Comparison of ENCODE assay signal across 14 cellular contexts in the genomic region with DNA sequence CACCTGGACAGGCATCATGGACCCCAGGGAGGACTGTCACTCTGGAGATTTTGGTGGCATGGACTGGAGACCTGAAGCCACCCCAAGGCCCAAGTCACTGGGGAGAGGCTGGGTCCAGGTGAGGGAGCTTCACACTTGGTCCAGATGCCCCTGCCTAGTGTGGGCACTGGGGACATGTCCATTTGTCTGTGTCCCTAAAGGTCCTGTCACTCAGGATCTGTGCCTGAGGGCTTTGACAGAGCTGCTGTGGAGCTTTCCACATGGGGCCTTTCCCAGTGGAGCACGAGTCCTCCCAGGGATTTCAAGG. TPM values are rescaled to one million over a fixed set of nuclear protein-coding genes. Genes with fewer than 3 reads are reported as not detected.
DNase-seq lines count a peak whose midpoint lies in the region; ATAC-seq, FAIRE-seq and TF ChIP-seq lines count a peak whose summit lies in the region.
"Had no signal": no experiment of that assay in that cellular context is flagged by ENCODE, and none has a peak within 500 bp of the region (broad histone marks: within the 10 kb centered on the region; RNA-seq: fewer than 3 reads in every experiment).

No MANE protein-coding gene starts in this region.

- TF ChIP-seq RAD21 in A549 (conservative IDR thresholded peaks at IDR 0.05 in 1 of 2, IDR thresholded peaks at IDR 0.05 in 1 of 2): no peak
- TF ChIP-seq RAD21 in K562 (CRISPR knock-in tag; conservative IDR thresholded peaks at IDR 0.05 in 1 of 2, IDR thresholded peaks at IDR 0.05 in 1 of 2): no peak

- peak; percentile 27 to 58; a peak in 4 of 6 replicates for ATAC-seq in A549
- ATAC-seq in K562: peak; percentile 31; the same call in 2 of the 3 replicates
- no peak for ATAC-seq in upper lobe of right lung
- no peak for ATAC-seq in GM18870 (IDR thresholded peaks at IDR 0.05; ENCODE audit: unreplicated experiment)

- H3K4me1 Mint-ChIP-seq in CD14-positive monocyte: no peaks in the 10 kb centered on the region

- TF ChIP-seq CTCF in A549 (IDR thresholded peaks at IDR 0.05) (no peak), CD14-positive monocyte (IDR thresholded peaks at IDR 0.05) (peak; percentile 31), OCI-LY3 (IDR thresholded peaks at IDR 0.05; ENCODE audit: low read depth, low read length) (no peak; the same call in 1 of the 2 replicates), K562 (IDR thresholded peaks at IDR 0.05 in 2 of 3, conservative IDR thresholded peaks at IDR 0.05 in 1 of 3; ENCODE audit: insufficient read depth in 2 of 3, low read depth in 1 of 3, low read length in 3 of 3) (no peak), upper lobe of right lung (IDR thresholded peaks at IDR 0.05) (no peak), BE2C (IDR thresholded peaks at IDR 0.05; ENCODE audit: low read depth, low read length) (no peak)

- POLR2A ChIA-PET in A549 (lab: Yijun Ruan, JAX) (no interaction called here), K562 (lab: Yijun Ruan, JAX) (interaction anchor here (0.6 kb wide), 1 partner anchor 9 kb away, joined by 3 read pairs; no protein-coding TSS in a partner anchor)

- H3K27ac Mint-ChIP-seq in CD14-positive monocyte: no peak overlapping the region

- H3K9me3 Mint-ChIP-seq in CD14-positive monocyte: peaks cover 0 to 7% (median 6%) of the 10 kb centered on the region in 7 donors

- WGBS in A549 (ENCODE audit: missing lambda C conversion rate): 93% methylated on average over 1 of the region's 1 CpG
- 7% methylated on average over 1 of the region's 1 CpG for WGBS in K562 (ENCODE audit: insufficient coverage, low coverage, missing lambda C conversion rate)

- CTCF ChIA-PET in A549 (lab: Yijun Ruan, JAX) (interaction anchor here (0.6 to 5.2 kb wide), 32 partner anchors 8 to 289 kb away, joined by 3 to 32 read pairs (median 6); no protein-coding TSS in a partner anchor), K562 (lab: Yijun Ruan, JAX; ENCODE audit: low intra/inter-chr PET ratio) (interaction anchor here (0.6 to 0.7 kb wide), 2 partner anchors 156 to 896 kb away, joined by 3 read pairs; no protein-coding TSS in a partner anchor)

- H3K4me2 ChIP-seq in A549: 0 out of 3 replicates have a peak overlapping the region, but pooled peaks have one; percentile 14
- H3K4me2 ChIP-seq in OCI-LY3 (ENCODE audit: low read length): peak overlapping the region; percentile 35; the same call in 1 of the 2 replicates
- H3K4me2 ChIP-seq in K562 (ENCODE audit: insufficient read depth, low read length): no peak overlapping the region
- H3K4me2 ChIP-seq: BLaER1 treated with 17β-estradiol and CSF1 and Interleukin-3, amounts not matched to agents 10 nM and 100 nM had no signal

- H3K4me3 ChIP-seq in A549 (no peak overlapping the region), OCI-LY3 (ENCODE audit: low read length) (no peak overlapping the region), K562 (no peak overlapping the region), upper lobe of right lung (no peak overlapping the region), BE2C (ENCODE audit: low read depth, low read length) (no peak overlapping the region)
- H3K4me3 ChIP-seq: BLaER1 treated with 17β-estradiol and CSF1 and Interleukin-3, amounts not matched to agents 10 nM and 100 nM; MG63; SJCRH30 had no signal

- H3K27ac ChIP-seq in A549 (no peak overlapping the region), OCI-LY3 (ENCODE audit: low read length) (no peak overlapping the region), K562 (ENCODE audit: extremely low read depth, low read depth, low read length) (no peak overlapping the region), upper lobe of right lung (no peak overlapping the region)
- H3K27ac ChIP-seq: BLaER1 treated with 17β-estradiol and CSF1 and Interleukin-3, amounts not matched to agents 10 nM and 100 nM; SJCRH30 had no signal

- H4K20me1 ChIP-seq in OCI-LY3 (ENCODE audit: insufficient read depth, low read length): no peaks in the 10 kb centered on the region
- H4K20me1 ChIP-seq in K562 (replicated peaks; ENCODE audit: control insufficient read depth, insufficient read depth, low read length): no peaks in the 10 kb centered on the region
- H4K20me1 ChIP-seq: BLaER1 treated with 17β-estradiol and CSF1 and Interleukin-3, amounts not matched to agents 10 nM and 100 nM had no signal

- no peaks in the 10 kb centered on the region for H3K36me3 ChIP-seq in OCI-LY3 (replicated peaks; ENCODE audit: low read depth, low read length)
- H3K36me3 ChIP-seq in K562 (ENCODE audit: control insufficient read depth, insufficient read depth, low read length): no peaks in the 10 kb centered on the region
- H3K36me3 ChIP-seq in upper lobe of right lung: no peaks in the 10 kb centered on the region
- no peaks in the 10 kb centered on the region for H3K36me3 ChIP-seq in BE2C
- H3K36me3 ChIP-seq: BLaER1 treated with 17β-estradiol and CSF1 and Interleukin-3, amounts not matched to agents 10 nM and 100 nM; MG63; SJCRH30 had no signal

- in situ Hi-C loops in K562 (cut with MboI) (no loop called here), G401 (cut with HindIII; ENCODE audit: low sequenced_read_pairs) (no loop called here)

- FAIRE-seq in A549 (lab: Jason Lieb, UNC): no peak
- no peak for FAIRE-seq in K562 (lab: Jason Lieb, UNC)

- BruUV-seq in K562 (replicated peaks; lab: Mats Ljungman, UMichigan): no TSS peak

- H3K27me3 ChIP-seq in OCI-LY3 (ENCODE audit: low read depth, low read length): peaks cover 41% of the 10 kb centered on the region
- H3K27me3 ChIP-seq in K562 (ENCODE audit: control insufficient read depth in 2 of 2, insufficient read depth in 2 of 2, low read length in 2 of 2): no peaks in the 10 kb centered on the region; a peak in 1 of 5 replicates
- H3K27me3 ChIP-seq in upper lobe of right lung: no peaks in the 10 kb centered on the region
- H3K27me3 ChIP-seq in BE2C: no peaks in the 10 kb centered on the region
- H3K27me3 ChIP-seq: BLaER1 treated with 17β-estradiol and CSF1 and Interleukin-3, amounts not matched to agents 10 nM and 100 nM; MG63 had no signal

- H2AFZ ChIP-seq in OCI-LY3 (ENCODE audit: low read depth, low read length): peak overlapping the region; percentile 78; the same call in 1 of the 2 replicates
- no peak overlapping the region for H2AFZ ChIP-seq in K562 (ENCODE audit: low read depth, low read length)

- H3K9me3 ChIP-seq in A549: no peaks in the 10 kb centered on the region; the same call in 2 of the 3 replicates
- no peaks in the 10 kb centered on the region for H3K9me3 ChIP-seq in OCI-LY3 (ENCODE audit: insufficient read depth, low read length)
- no peaks in the 10 kb centered on the region for H3K9me3 ChIP-seq in K562 (replicated peaks; ENCODE audit: control insufficient read depth, insufficient read depth, low read depth, low read length)
- H3K9me3 ChIP-seq in upper lobe of right lung: no peaks in the 10 kb centered on the region
- no peaks in the 10 kb centered on the region for H3K9me3 ChIP-seq in BE2C
- H3K9me3 ChIP-seq: SJCRH30 had no signal

- no peak for TF ChIP-seq EP300 in A549 (IDR thresholded peaks at IDR 0.05)
- TF ChIP-seq EP300 in K562 (IDR thresholded peaks at IDR 0.05; ENCODE audit: low read length): no peak

- DNase-seq in A549 (ENCODE audit: low read depth in 1 of 2, low spot score in 1 of 2) (no peak), CD14-positive monocyte (ENCODE audit: low spot score) (no peak), K562 (ENCODE audit: extremely low read depth in 1 of 4, low spot score in 3 of 4) (no peak), upper lobe of right lung (no peak), G401 (ENCODE audit: low spot score) (no peak), BE2C (no peak)
- DNase-seq: COR-L47, GOT3, NCI-H187 had no signal

- TF ChIP-seq POLR2A in A549 (IDR thresholded peaks at IDR 0.05; ENCODE audit: low read length) (no peak), K562 (conservative IDR thresholded peaks at IDR 0.05) (no peak)

- H3K4me1 ChIP-seq in A549 (no peaks in the 10 kb centered on the region), OCI-LY3 (ENCODE audit: low read length) (no peaks in the 10 kb centered on the region), K562 (replicated peaks in 1 of 2; ENCODE audit: control insufficient read depth in 2 of 2, insufficient read depth in 2 of 2, low read length in 2 of 2) (no peaks in the 10 kb centered on the region), upper lobe of right lung (no peaks in the 10 kb centered on the region), BE2C (no peaks in the 10 kb centered on the region)
- H3K4me1 ChIP-seq: BLaER1 treated with 17β-estradiol and CSF1 and Interleukin-3, amounts not matched to agents 10 nM and 100 nM; SJCRH30 had no signal

- no peaks in the 10 kb centered on the region for H3K36me3 Mint-ChIP-seq in CD14-positive monocyte

- H3K9me1 ChIP-seq in K562 (ENCODE audit: control insufficient read depth, insufficient read depth, low read length): no peaks in the 10 kb centered on the region

- H3K79me2 ChIP-seq in OCI-LY3 (ENCODE audit: low read length): no peaks in the 10 kb centered on the region
- no peaks in the 10 kb centered on the region for H3K79me2 ChIP-seq in K562 (ENCODE audit: control insufficient read depth, insufficient read depth, low read length)

- no peak overlapping the region for H3K4me3 Mint-ChIP-seq in CD14-positive monocyte

- H3K27me3 Mint-ChIP-seq in CD14-positive monocyte (ENCODE audit: low read depth in 3 of 3): peaks cover 0 to 7% (median 7%) of the 10 kb centered on the region in 3 donors

- H3K9ac ChIP-seq in OCI-LY3 (ENCODE audit: low read length) (no peak overlapping the region), K562 (ENCODE audit: insufficient read depth in 1 of 2, low read depth in 2 of 2, low read length in 2 of 2) (no peak overlapping the region)
- H3K9ac ChIP-seq: BLaER1 treated with 17β-estradiol and CSF1 and Interleukin-3, amounts not matched to agents 10 nM and 100 nM had no signal

- intact Hi-C loops in CD14-positive monocyte (cut with micrococcal nuclease): no loop called here
- intact Hi-C loops in K562 (cut with micrococcal nuclease): no loop called here
- intact Hi-C loops in upper lobe of right lung (cut with DNase I): no loop called here

RNA-seq across cellular contexts. Expression of a gene that starts 40.5 kb away (rescaled TPM):
- not detected in 2 replicates for polyA plus RNA-seq in A549 (2011; rRNA removed)
- not detected in 2 replicates for polyA plus RNA-seq in A549 (2012; cell fraction: cytosol; rRNA removed)
- polyA plus RNA-seq in A549 (2012; cell fraction: nucleus; rRNA removed): not detected in 2 replicates
- not detected in 3 replicates for polyA plus RNA-seq in A549 (2017; fragmentation: RNase III; extraction: RNeasy Plus Mini Kit Qiagen cat#74134 plus additional on column Dnase treatment)
- not detected in 2 replicates for polyA minus RNA-seq in A549 (2011; rRNA and poly(A)+ RNA removed)
- polyA plus RNA-seq in CD14-positive monocyte: not detected
- total RNA-seq in K562 (2011; cell fraction: chromatin; rRNA removed; ENCODE audit: low replicate concordance): not detected in 2 replicates
- total RNA-seq in K562 (2011; cell fraction: nucleolus; rRNA removed): not detected in 2 replicates
- not detected in 2 replicates for total RNA-seq in K562 (2011; cell fraction: nucleoplasm; rRNA removed)
- not detected in 2 replicates for total RNA-seq in K562 (2014; rRNA removed)
- not detected in 2 replicates for total RNA-seq in K562 (2014; rRNA removed; fragmentation: Illumina TruSeq; extraction: Trizol)
- not detected in 2 replicates for total RNA-seq in K562 (2015; rRNA removed; fragmentation: Illumina TruSeq; extraction: Trizol)
- not detected in 2 replicates for total RNA-seq in K562 (2021)
- polyA plus RNA-seq in K562 (2011; rRNA removed): not detected in 2 replicates
- polyA plus RNA-seq in K562 (2011; cell fraction: cytosol; rRNA removed): not detected in 2 replicates
- polyA plus RNA-seq in K562 (2011; cell fraction: nucleus; rRNA removed): not detected in 2 replicates
- not detected in 2 replicates for polyA plus RNA-seq in K562 (2012)
- not detected in 2 replicates for polyA plus RNA-seq in K562 (2014; fragmentation: Illumina TruSeq; extraction: Trizol)
- polyA plus RNA-seq in K562 (2014; fragmentation: Nextera tagmentation; extraction: Ambion mirVana): not detected
- polyA plus RNA-seq in K562 (2014; rRNA removed): not detected in 2 replicates
- not detected in 2 replicates for polyA minus RNA-seq in K562 (2011; rRNA and poly(A)+ RNA removed)
- polyA minus RNA-seq in K562 (2011; cell fraction: cytosol; rRNA and poly(A)+ RNA removed): not detected in 2 replicates
- not detected in 2 replicates for polyA minus RNA-seq in K562 (2011; cell fraction: nucleus; rRNA and poly(A)+ RNA removed)
- total RNA-seq in upper lobe of right lung: not detected
- 0.61 and 2.7 TPM in 2 replicates for total RNA-seq in G401 (2014; rRNA removed; shearing (Covaris generic))
- not detected for polyA plus RNA-seq in BE2C (2012; ENCODE audit: insufficient read depth, insufficient read length, low read depth)
- total RNA-seq: SJCRH30 had no signal

Comparison
In these comparisons a context has a peak if more than half of its experiments do, and no peak if none do; other contexts are left out.
1. ATAC-seq: peak in A549 (2 of 2) and K562 (single experiment); none in upper lobe of right lung (single experiment) and GM18870 (single experiment).